Comparison of ENCODE assay signal across 1 cellular context in the genomic region with DNA sequence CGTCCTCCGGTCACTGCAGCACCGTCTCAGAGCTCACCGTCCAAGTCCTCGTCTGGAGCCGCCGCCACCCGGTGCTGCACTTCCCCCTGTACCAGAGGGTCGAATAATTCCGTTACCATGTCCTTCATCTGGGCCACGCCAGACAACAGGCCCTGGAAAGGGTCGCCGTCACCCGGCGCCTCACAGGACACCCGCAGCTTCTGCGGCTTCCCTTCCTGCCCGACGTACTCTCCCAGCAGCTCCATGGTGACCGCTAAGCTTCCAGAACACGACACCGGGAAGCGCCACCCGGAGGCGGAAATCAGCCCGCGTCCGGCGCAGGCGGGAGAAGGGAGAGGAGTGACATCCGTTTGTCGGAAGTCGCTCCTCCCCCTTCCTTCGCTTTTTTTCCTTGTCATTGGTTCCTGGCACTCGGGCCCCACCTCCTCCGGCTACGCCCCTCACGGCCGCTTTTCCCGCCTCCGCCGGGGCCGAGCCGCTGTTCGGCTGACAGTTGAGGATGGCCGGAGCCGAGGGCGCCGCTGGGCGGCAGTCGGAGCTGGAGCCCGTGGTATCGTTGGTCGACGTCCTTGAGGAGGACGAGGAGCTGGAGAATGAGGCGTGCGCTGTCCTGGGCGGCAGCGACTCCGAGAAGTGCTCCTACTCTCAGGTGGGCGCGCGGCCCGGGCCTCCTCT.
TF ChIP-seq lines count a peak whose summit lies in the region.

A gene with protein sequence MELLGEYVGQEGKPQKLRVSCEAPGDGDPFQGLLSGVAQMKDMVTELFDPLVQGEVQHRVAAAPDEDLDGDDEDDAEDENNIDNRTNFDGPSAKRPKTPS (minus strand): TSS at position 273 of the 675 bp plus-strand sequence. CDS start 28 bp downstream, at position 245.
A gene with protein sequence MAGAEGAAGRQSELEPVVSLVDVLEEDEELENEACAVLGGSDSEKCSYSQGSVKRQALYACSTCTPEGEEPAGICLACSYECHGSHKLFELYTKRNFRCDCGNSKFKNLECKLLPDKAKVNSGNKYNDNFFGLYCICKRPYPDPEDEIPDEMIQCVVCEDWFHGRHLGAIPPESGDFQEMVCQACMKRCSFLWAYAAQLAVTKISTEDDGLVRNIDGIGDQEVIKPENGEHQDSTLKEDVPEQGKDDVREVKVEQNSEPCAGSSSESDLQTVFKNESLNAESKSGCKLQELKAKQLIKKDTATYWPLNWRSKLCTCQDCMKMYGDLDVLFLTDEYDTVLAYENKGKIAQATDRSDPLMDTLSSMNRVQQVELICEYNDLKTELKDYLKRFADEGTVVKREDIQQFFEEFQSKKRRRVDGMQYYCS (plus strand): TSS at position 464 of the 675 bp plus-strand sequence. CDS start 36 bp downstream, at position 500.

TF ChIP-seq in GM12878, 131 proteins besides CTCF, POLR2A, EP300 and RAD21 (continued from another document and continues in another):
- TF ChIP-seq, protein P1, sequence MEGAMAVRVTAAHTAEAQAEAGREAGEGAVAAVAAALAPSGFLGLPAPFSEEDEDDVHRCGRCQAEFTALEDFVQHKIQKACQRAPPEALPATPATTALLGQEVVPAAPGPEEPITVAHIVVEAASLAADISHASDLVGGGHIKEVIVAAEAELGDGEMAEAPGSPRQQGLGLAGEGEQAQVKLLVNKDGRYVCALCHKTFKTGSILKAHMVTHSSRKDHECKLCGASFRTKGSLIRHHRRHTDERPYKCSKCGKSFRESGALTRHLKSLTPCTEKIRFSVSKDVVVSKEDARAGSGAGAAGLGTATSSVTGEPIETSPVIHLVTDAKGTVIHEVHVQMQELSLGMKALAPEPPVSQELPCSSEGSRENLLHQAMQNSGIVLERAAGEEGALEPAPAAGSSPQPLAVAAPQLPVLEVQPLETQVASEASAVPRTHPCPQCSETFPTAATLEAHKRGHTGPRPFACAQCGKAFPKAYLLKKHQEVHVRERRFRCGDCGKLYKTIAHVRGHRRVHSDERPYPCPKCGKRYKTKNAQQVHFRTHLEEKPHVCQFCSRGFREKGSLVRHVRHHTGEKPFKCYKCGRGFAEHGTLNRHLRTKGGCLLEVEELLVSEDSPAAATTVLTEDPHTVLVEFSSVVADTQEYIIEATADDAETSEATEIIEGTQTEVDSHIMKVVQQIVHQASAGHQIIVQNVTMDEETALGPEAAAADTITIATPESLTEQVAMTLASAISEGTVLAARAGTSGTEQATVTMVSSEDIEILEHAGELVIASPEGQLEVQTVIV (IDR thresholded peaks at IDR 0.05; ENCODE audit: borderline replicate concordance, partially characterized antibody), result peak; percentile 70
- TF ChIP-seq POU2F2 (IDR thresholded peaks at IDR 0.05; ENCODE audit: borderline replicate concordance, low read depth, low read length), result peak; percentile 67; the same call in 1 of the 3 replicates
- TF ChIP-seq NFXL1 (IDR thresholded peaks at IDR 0.05; ENCODE audit: borderline replicate concordance), result no peak
- no peak for TF ChIP-seq PAX5 (IDR thresholded peaks at IDR 0.05; ENCODE audit: borderline replicate concordance, low read depth, low read length)
- TF ChIP-seq GABPA (IDR thresholded peaks at IDR 0.05; ENCODE audit: low read depth), result peak; percentile 93
- TF ChIP-seq NR2C2 (IDR thresholded peaks at IDR 0.05; ENCODE audit: borderline replicate concordance, control insufficient read depth, insufficient read length, low read depth), result no peak
- TF ChIP-seq IKZF1 (conservative IDR thresholded peaks at IDR 0.05), result peak; percentile 99
- peak; percentile 88 for TF ChIP-seq MXI1 (IDR thresholded peaks at IDR 0.05; ENCODE audit: low read depth, low read length)
- TF ChIP-seq MEF2A (IDR thresholded peaks at IDR 0.05; ENCODE audit: insufficient read depth, low read depth, low read length), result no peak
- TF ChIP-seq, protein P2, sequence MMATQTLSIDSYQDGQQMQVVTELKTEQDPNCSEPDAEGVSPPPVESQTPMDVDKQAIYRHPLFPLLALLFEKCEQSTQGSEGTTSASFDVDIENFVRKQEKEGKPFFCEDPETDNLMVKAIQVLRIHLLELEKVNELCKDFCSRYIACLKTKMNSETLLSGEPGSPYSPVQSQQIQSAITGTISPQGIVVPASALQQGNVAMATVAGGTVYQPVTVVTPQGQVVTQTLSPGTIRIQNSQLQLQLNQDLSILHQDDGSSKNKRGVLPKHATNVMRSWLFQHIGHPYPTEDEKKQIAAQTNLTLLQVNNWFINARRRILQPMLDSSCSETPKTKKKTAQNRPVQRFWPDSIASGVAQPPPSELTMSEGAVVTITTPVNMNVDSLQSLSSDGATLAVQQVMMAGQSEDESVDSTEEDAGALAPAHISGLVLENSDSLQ (IDR thresholded peaks at IDR 0.05), result peak; percentile 94
- no peak for TF ChIP-seq PAX8 (IDR thresholded peaks at IDR 0.05)
- TF ChIP-seq JUNB (IDR thresholded peaks at IDR 0.05), result no peak
- TF ChIP-seq TCF3 (IDR thresholded peaks at IDR 0.05; ENCODE audit: borderline replicate concordance, insufficient read depth, low read depth, low read length), result no peak
- TF ChIP-seq ZBED1 (IDR thresholded peaks at IDR 0.05; ENCODE audit: borderline replicate concordance), result no peak
- TF ChIP-seq FOXM1 (IDR thresholded peaks at IDR 0.05; ENCODE audit: low read depth, low read length), result no peak
- no peak for TF ChIP-seq ZNF622 (IDR thresholded peaks at IDR 0.05)
- TF ChIP-seq BCL11A (IDR thresholded peaks at IDR 0.05; ENCODE audit: low read depth, low read length), result no peak
- TF ChIP-seq YBX1 (IDR thresholded peaks at IDR 0.05), result no peak
- TF ChIP-seq HDAC2 (IDR thresholded peaks at IDR 0.05), result no peak
- TF ChIP-seq ETV6 (conservative IDR thresholded peaks at IDR 0.05 in 1 of 2, IDR thresholded peaks at IDR 0.05 in 1 of 2; ENCODE audit: borderline replicate concordance in 1 of 2, low read depth in 1 of 2), result peak in 1 of 2 experiments; percentile 90; a peak in 3 of 4 replicates
- TF ChIP-seq, protein P3, sequence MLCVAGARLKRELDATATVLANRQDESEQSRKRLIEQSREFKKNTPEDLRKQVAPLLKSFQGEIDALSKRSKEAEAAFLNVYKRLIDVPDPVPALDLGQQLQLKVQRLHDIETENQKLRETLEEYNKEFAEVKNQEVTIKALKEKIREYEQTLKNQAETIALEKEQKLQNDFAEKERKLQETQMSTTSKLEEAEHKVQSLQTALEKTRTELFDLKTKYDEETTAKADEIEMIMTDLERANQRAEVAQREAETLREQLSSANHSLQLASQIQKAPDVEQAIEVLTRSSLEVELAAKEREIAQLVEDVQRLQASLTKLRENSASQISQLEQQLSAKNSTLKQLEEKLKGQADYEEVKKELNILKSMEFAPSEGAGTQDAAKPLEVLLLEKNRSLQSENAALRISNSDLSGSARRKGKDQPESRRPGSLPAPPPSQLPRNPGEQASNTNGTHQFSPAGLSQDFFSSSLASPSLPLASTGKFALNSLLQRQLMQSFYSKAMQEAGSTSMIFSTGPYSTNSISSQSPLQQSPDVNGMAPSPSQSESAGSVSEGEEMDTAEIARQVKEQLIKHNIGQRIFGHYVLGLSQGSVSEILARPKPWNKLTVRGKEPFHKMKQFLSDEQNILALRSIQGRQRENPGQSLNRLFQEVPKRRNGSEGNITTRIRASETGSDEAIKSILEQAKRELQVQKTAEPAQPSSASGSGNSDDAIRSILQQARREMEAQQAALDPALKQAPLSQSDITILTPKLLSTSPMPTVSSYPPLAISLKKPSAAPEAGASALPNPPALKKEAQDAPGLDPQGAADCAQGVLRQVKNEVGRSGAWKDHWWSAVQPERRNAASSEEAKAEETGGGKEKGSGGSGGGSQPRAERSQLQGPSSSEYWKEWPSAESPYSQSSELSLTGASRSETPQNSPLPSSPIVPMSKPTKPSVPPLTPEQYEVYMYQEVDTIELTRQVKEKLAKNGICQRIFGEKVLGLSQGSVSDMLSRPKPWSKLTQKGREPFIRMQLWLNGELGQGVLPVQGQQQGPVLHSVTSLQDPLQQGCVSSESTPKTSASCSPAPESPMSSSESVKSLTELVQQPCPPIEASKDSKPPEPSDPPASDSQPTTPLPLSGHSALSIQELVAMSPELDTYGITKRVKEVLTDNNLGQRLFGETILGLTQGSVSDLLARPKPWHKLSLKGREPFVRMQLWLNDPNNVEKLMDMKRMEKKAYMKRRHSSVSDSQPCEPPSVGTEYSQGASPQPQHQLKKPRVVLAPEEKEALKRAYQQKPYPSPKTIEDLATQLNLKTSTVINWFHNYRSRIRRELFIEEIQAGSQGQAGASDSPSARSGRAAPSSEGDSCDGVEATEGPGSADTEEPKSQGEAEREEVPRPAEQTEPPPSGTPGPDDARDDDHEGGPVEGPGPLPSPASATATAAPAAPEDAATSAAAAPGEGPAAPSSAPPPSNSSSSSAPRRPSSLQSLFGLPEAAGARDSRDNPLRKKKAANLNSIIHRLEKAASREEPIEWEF (IDR thresholded peaks at IDR 0.05; ENCODE audit: insufficient replicate concordance, low read depth, low read length), result no peak
- 0 out of 2 replicates have a peak, but pooled peaks have one; percentile 21 for TF ChIP-seq HDGF (IDR thresholded peaks at IDR 0.05)
- TF ChIP-seq, protein P4, sequence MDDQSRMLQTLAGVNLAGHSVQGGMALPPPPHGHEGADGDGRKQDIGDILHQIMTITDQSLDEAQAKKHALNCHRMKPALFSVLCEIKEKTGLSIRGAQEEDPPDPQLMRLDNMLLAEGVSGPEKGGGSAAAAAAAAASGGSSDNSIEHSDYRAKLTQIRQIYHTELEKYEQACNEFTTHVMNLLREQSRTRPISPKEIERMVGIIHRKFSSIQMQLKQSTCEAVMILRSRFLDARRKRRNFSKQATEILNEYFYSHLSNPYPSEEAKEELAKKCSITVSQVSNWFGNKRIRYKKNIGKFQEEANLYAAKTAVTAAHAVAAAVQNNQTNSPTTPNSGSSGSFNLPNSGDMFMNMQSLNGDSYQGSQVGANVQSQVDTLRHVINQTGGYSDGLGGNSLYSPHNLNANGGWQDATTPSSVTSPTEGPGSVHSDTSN (IDR thresholded peaks at IDR 0.05; ENCODE audit: insufficient replicate concordance, low read depth, low read length), result peak; percentile 78
- TF ChIP-seq, protein P5, sequence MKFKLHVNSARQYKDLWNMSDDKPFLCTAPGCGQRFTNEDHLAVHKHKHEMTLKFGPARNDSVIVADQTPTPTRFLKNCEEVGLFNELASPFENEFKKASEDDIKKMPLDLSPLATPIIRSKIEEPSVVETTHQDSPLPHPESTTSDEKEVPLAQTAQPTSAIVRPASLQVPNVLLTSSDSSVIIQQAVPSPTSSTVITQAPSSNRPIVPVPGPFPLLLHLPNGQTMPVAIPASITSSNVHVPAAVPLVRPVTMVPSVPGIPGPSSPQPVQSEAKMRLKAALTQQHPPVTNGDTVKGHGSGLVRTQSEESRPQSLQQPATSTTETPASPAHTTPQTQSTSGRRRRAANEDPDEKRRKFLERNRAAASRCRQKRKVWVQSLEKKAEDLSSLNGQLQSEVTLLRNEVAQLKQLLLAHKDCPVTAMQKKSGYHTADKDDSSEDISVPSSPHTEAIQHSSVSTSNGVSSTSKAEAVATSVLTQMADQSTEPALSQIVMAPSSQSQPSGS (IDR thresholded peaks at IDR 0.05; ENCODE audit: low read length), result no peak
- no peak for TF ChIP-seq STAT3 (IDR thresholded peaks at IDR 0.05; ENCODE audit: low read depth, low read length)
- 0 out of 2 replicates have a peak, but pooled peaks have one; percentile 50 for TF ChIP-seq NBN (IDR thresholded peaks at IDR 0.05)
- TF ChIP-seq SP1 (IDR thresholded peaks at IDR 0.05; ENCODE audit: low read depth, low read length), result peak; percentile 36
- TF ChIP-seq CHD2 (IDR thresholded peaks at IDR 0.05; ENCODE audit: borderline replicate concordance, low read depth, low read length), result 0 out of 2 replicates have a peak, but pooled peaks have one; percentile 54
- peak; percentile 99 for TF ChIP-seq RB1 (IDR thresholded peaks at IDR 0.05; ENCODE audit: borderline replicate concordance)
- no peak for TF ChIP-seq BMI1 (IDR thresholded peaks at IDR 0.05; ENCODE audit: borderline replicate concordance)
- TF ChIP-seq HDAC6 (IDR thresholded peaks at IDR 0.05; ENCODE audit: unreplicated experiment), result no peak
- TF ChIP-seq, protein P6, sequence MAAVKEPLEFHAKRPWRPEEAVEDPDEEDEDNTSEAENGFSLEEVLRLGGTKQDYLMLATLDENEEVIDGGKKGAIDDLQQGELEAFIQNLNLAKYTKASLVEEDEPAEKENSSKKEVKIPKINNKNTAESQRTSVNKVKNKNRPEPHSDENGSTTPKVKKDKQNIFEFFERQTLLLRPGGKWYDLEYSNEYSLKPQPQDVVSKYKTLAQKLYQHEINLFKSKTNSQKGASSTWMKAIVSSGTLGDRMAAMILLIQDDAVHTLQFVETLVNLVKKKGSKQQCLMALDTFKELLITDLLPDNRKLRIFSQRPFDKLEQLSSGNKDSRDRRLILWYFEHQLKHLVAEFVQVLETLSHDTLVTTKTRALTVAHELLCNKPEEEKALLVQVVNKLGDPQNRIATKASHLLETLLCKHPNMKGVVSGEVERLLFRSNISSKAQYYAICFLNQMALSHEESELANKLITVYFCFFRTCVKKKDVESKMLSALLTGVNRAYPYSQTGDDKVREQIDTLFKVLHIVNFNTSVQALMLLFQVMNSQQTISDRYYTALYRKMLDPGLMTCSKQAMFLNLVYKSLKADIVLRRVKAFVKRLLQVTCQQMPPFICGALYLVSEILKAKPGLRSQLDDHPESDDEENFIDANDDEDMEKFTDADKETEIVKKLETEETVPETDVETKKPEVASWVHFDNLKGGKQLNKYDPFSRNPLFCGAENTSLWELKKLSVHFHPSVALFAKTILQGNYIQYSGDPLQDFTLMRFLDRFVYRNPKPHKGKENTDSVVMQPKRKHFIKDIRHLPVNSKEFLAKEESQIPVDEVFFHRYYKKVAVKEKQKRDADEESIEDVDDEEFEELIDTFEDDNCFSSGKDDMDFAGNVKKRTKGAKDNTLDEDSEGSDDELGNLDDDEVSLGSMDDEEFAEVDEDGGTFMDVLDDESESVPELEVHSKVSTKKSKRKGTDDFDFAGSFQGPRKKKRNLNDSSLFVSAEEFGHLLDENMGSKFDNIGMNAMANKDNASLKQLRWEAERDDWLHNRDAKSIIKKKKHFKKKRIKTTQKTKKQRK (IDR thresholded peaks at IDR 0.05; ENCODE audit: low read depth, low read length), result no peak
- peak; percentile 86 for TF ChIP-seq POLR2AphosphoS5 (IDR thresholded peaks at IDR 0.05; ENCODE audit: low read length)
- no peak for TF ChIP-seq KDM1A (IDR thresholded peaks at IDR 0.05; ENCODE audit: borderline replicate concordance)
- no peak for TF ChIP-seq CBX5 (IDR thresholded peaks at IDR 0.05; ENCODE audit: low read depth)
- no peak for TF ChIP-seq RAD51 (IDR thresholded peaks at IDR 0.05)
- peak; percentile 64; the same call in 1 of the 2 replicates for TF ChIP-seq SMAD5 (IDR thresholded peaks at IDR 0.05; ENCODE audit: low read depth)
- peak; percentile 91 for TF ChIP-seq SIN3A (IDR thresholded peaks at IDR 0.05; ENCODE audit: low read depth, low read length)
- TF ChIP-seq, protein P7, sequence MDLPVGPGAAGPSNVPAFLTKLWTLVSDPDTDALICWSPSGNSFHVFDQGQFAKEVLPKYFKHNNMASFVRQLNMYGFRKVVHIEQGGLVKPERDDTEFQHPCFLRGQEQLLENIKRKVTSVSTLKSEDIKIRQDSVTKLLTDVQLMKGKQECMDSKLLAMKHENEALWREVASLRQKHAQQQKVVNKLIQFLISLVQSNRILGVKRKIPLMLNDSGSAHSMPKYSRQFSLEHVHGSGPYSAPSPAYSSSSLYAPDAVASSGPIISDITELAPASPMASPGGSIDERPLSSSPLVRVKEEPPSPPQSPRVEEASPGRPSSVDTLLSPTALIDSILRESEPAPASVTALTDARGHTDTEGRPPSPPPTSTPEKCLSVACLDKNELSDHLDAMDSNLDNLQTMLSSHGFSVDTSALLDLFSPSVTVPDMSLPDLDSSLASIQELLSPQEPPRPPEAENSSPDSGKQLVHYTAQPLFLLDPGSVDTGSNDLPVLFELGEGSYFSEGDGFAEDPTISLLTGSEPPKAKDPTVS (IDR thresholded peaks at IDR 0.05; ENCODE audit: low read depth, low read length), result no peak
- TF ChIP-seq ZNF217 (IDR thresholded peaks at IDR 0.05), result no peak
- TF ChIP-seq HCFC1 (IDR thresholded peaks at IDR 0.05; ENCODE audit: low read length), result no peak
- no peak for TF ChIP-seq SREBF1 (IDR thresholded peaks at IDR 0.05; ENCODE audit: low read length)
- TF ChIP-seq ESRRA (IDR thresholded peaks at IDR 0.05; ENCODE audit: low read length), result no peak
- TF ChIP-seq TCF7 (IDR thresholded peaks at IDR 0.05; ENCODE audit: borderline replicate concordance), result no peak
